Comparison of ENCODE assay signal across 15 cellular contexts in the genomic region with DNA sequence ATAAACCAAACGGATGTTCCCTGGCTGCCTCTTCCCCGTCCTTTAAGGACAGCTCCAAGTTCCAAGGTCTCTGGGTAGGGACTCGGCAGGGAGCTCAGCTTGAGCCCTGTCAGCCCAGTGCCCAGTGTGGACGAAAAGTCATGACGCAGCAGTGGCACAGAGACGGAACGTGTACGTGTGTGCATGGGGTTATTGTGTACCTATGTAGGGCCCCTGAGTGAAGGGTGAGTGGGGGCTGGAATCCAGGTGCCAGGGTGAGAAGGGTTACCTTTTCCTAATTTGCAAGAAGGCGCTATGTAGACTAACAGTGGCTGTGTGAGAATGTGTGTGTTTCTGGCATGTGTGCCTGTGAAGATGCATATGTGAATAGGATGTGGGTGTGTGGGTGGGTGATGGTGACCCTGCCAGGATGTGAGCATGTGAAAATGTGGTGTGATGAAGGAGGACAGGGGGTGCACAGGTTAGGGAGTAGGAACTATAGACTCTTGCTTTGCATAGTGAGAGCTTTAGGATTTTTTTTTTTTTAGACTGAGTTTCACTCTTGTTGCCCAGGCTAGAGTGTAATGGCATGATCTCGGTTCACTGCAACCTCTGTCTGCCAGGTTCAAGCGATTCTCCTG. TPM values are rescaled to one million over a fixed set of nuclear protein-coding genes. Genes with fewer than 3 reads are reported as not detected.
DNase-seq lines count a peak whose midpoint lies in the region; ATAC-seq, FAIRE-seq and TF ChIP-seq lines count a peak whose summit lies in the region.
"Had no signal": no experiment of that assay in that cellular context is flagged by ENCODE, and none has a peak within 500 bp of the region (broad histone marks: within the 10 kb centered on the region; RNA-seq: fewer than 3 reads in every experiment).

No MANE protein-coding gene starts in this region.

- no peak for FAIRE-seq in D721Med (lab: Jason Lieb, UNC)

- H3K27me3 Mint-ChIP-seq in CD4-positive, CD25-positive, alpha-beta regulatory T cell = no peaks in the 10 kb centered on the region
- H3K27me3 Mint-ChIP-seq in central memory CD8-positive, alpha-beta T cell = no peaks in the 10 kb centered on the region

- no peaks in the 10 kb centered on the region for H3K36me3 Mint-ChIP-seq in CD4-positive, CD25-positive, alpha-beta regulatory T cell
- H3K36me3 Mint-ChIP-seq in central memory CD8-positive, alpha-beta T cell (ENCODE audit: insufficient read depth) = no peaks in the 10 kb centered on the region

- no peaks in the 10 kb centered on the region for H3K27me3 ChIP-seq in CD4-positive, CD25-positive, alpha-beta regulatory T cell (ENCODE audit: control insufficient read depth, insufficient read depth, low read length)
- H3K27me3 ChIP-seq: BE2C had no signal

- no peak overlapping the region for H3K27ac ChIP-seq in CD4-positive, CD25-positive, alpha-beta regulatory T cell (ENCODE audit: insufficient read depth, low read length, poor library complexity, severe bottlenecking)

- peak; percentile 48 to 77 for ATAC-seq in CD4-positive, CD25-positive, alpha-beta regulatory T cell (ENCODE audit: low read depth in 2 of 2)
- ATAC-seq in GM18517 (IDR thresholded peaks at IDR 0.05; ENCODE audit: unreplicated experiment) (peak; percentile 77), HG03521 (IDR thresholded peaks at IDR 0.05; ENCODE audit: unreplicated experiment) (peak; percentile 52)
- ATAC-seq in central memory CD8-positive, alpha-beta T cell (replicated peaks; ENCODE audit: extremely low read depth, poor library complexity, severe bottlenecking) = peak; percentile 97

- no peaks in the 10 kb centered on the region for H3K36me3 ChIP-seq in CD4-positive, CD25-positive, alpha-beta regulatory T cell (ENCODE audit: control insufficient read depth, insufficient read depth, low read length)
- H3K36me3 ChIP-seq: BE2C had no signal

- H3K9me3 Mint-ChIP-seq in CD4-positive, CD25-positive, alpha-beta regulatory T cell = peaks cover 0 to 1% (median 0%) of the 10 kb centered on the region in 7 donors
- no peaks in the 10 kb centered on the region for H3K9me3 Mint-ChIP-seq in central memory CD8-positive, alpha-beta T cell
- H3K9me3 Mint-ChIP-seq: endodermal cell had no signal

- peak in 1 of 3 donors; percentile 48 for DNase-seq in CD4-positive, CD25-positive, alpha-beta regulatory T cell
- DNase-seq in central memory CD8-positive, alpha-beta T cell (ENCODE audit: low spot score in 2 of 2) = peak in 1 of 2 donors; percentile 57
- DNase-seq in D721Med (ENCODE audit: insufficient read length, low spot score) = no peak
- DNase-seq in NCI-H2196 treated with DMSO at 0.1 percent for 48 hours (lab: John Stamatoyannopoulos, UW; ENCODE audit: unreplicated experiment) = no peak
- DNase-seq in hypothalamus (lab: John Stamatoyannopoulos, UW) = no peak
- DNase-seq in SK-N-DZ (ENCODE audit: low spot score) = no peak
- DNase-seq: activated CD4-positive, alpha-beta T cell treated with anti-CD3 and anti-CD28 coated beads, Interleukin-2, amount 50 U/mL, for 4 hours; BE2C; endodermal cell; NCI-H2029 treated with DMSO at 0.1 percent for 48 hours had no signal

- no peak overlapping the region for H3K4me3 ChIP-seq in CD4-positive, CD25-positive, alpha-beta regulatory T cell (ENCODE audit: low read depth, low read length)

- no peaks in the 10 kb centered on the region for H3K9me3 ChIP-seq in CD4-positive, CD25-positive, alpha-beta regulatory T cell (ENCODE audit: control insufficient read depth in 2 of 2, low read length in 2 of 2)
- H3K9me3 ChIP-seq: BE2C had no signal

- H3K4me3 Mint-ChIP-seq in CD4-positive, CD25-positive, alpha-beta regulatory T cell = no peak overlapping the region
- no peak overlapping the region for H3K4me3 Mint-ChIP-seq in central memory CD8-positive, alpha-beta T cell
- H3K4me3 Mint-ChIP-seq: endodermal cell had no signal

- H3K27ac Mint-ChIP-seq in CD4-positive, CD25-positive, alpha-beta regulatory T cell = peak overlapping the region in 2 of 3 donors; percentile 1 to 12
- no peak overlapping the region for H3K27ac Mint-ChIP-seq in central memory CD8-positive, alpha-beta T cell (ENCODE audit: low read depth)
- H3K27ac Mint-ChIP-seq: endodermal cell had no signal

- no peak for TF ChIP-seq CTCF in D721Med (IDR thresholded peaks at IDR 0.05; ENCODE audit: insufficient read depth, missing control alignments)

- no peaks in the 10 kb centered on the region for H3K4me1 ChIP-seq in CD4-positive, CD25-positive, alpha-beta regulatory T cell (ENCODE audit: control insufficient read depth, insufficient read depth, low read length, poor library complexity, severe bottlenecking)

- H3K4me1 Mint-ChIP-seq in CD4-positive, CD25-positive, alpha-beta regulatory T cell = peaks cover 0 to 16% (median 4%) of the 10 kb centered on the region in 4 donors
- H3K4me1 Mint-ChIP-seq in central memory CD8-positive, alpha-beta T cell = peaks cover 6% of the 10 kb centered on the region

RNA-seq across cellular contexts. Expression of a gene that starts 6.0 kb away (rescaled TPM):
- total RNA-seq in CD4-positive, CD25-positive, alpha-beta regulatory T cell = not detected
- not detected for polyA plus RNA-seq in CD4-positive, CD25-positive, alpha-beta regulatory T cell
- polyA plus RNA-seq in SK-N-DZ (2014; cell fraction: cytosol; rRNA removed) = 1.3 TPM in 1 of 2 replicates, not detected in the other
- polyA plus RNA-seq in SK-N-DZ (2014; cell fraction: nucleus; rRNA removed) = not detected in 2 replicates
- polyA plus RNA-seq: neural cell had no signal

RNA-seq across cellular contexts. Expression of a gene that starts 31.4 kb away (rescaled TPM):
- total RNA-seq in CD4-positive, CD25-positive, alpha-beta regulatory T cell = 0.52 TPM
- polyA plus RNA-seq in CD4-positive, CD25-positive, alpha-beta regulatory T cell = 1 to 10 TPM; 3.9 to 6.9 (median 6.2) TPM
- 0.28 TPM in 1 of 2 replicates, not detected in the other for polyA plus RNA-seq in SK-N-DZ (2014; cell fraction: cytosol; rRNA removed)
- 0.31 TPM in 1 of 2 replicates, not detected in the other for polyA plus RNA-seq in SK-N-DZ (2014; cell fraction: nucleus; rRNA removed)
- total RNA-seq: LHCN-M2 had no signal

RNA-seq across cellular contexts. Expression of a gene that starts 34.6 kb away (rescaled TPM):
- 31.4 TPM for total RNA-seq in CD4-positive, CD25-positive, alpha-beta regulatory T cell
- 10 to 100 TPM; 59.0 to 85.1 (median 67.9) TPM for polyA plus RNA-seq in CD4-positive, CD25-positive, alpha-beta regulatory T cell
- 0.16 and 0.25 TPM in 2 replicates for polyA plus RNA-seq in SK-N-DZ (2014; cell fraction: cytosol; rRNA removed)
- 0.18 TPM in 1 of 2 replicates, not detected in the other for polyA plus RNA-seq in SK-N-DZ (2014; cell fraction: nucleus; rRNA removed)
- total RNA-seq: H4, LHCN-M2 had no signal
- polyA plus RNA-seq: neural cell had no signal

RNA-seq across cellular contexts. Expression of a gene that starts 48.1 kb away (rescaled TPM):
- total RNA-seq in CD4-positive, CD25-positive, alpha-beta regulatory T cell = not detected
- under 1 TPM in 1 of 4 donors, not detected in 3; 0.50 TPM for polyA plus RNA-seq in CD4-positive, CD25-positive, alpha-beta regulatory T cell
- not detected in 2 replicates for polyA plus RNA-seq in SK-N-DZ (2014; cell fraction: cytosol; rRNA removed)
- not detected in 2 replicates for polyA plus RNA-seq in SK-N-DZ (2014; cell fraction: nucleus; rRNA removed)
- total RNA-seq: endodermal cell, H4, LHCN-M2 had no signal
- polyA plus RNA-seq: neural cell had no signal

RNA-seq across cellular contexts. Expression of a gene that starts 53.7 kb away (rescaled TPM):
- total RNA-seq in CD4-positive, CD25-positive, alpha-beta regulatory T cell = 106 TPM
- 100 to 1,000 TPM; 465 to 625 (median 548) TPM for polyA plus RNA-seq in CD4-positive, CD25-positive, alpha-beta regulatory T cell
- polyA plus RNA-seq in SK-N-DZ (2014; cell fraction: cytosol; rRNA removed) = 1.0 and 1.4 TPM in 2 replicates
- 3.2 and 4.4 TPM in 2 replicates for polyA plus RNA-seq in SK-N-DZ (2014; cell fraction: nucleus; rRNA removed)
- polyA plus RNA-seq: neural cell had no signal
